ENCODE assay signal across 8 cellular contexts in the genomic region with DNA sequence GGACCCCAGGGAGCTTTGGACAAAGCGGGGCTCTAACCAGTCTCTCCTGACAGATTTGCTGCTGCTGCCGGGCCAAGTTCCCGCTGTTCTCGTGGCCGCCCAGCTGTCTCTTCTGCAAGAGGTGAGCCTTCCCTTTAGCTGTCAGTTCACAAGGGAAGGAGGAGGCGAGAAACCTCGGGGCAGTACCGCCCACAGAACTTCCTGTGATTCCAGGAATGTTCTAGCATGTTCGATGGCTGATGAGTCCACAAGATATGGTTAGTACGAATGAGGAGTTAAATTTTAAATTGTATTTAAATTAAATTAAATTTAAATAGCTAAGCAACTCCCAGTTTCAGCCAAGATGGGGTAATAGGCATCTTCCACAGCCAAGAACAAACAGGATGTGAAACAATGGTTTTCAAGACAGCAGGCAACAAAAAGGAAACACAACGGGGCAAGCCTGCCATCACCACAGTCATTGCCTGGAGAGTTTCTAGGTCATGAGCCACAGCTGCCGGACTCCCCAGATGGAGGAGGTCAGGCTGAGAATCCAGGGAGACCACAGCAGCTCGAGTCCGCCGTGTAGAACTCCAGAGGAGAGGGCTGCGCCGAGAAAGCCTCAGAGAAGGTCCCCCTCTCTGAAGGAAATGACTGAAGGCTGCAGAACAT. TPM values are rescaled to one million over a fixed set of nuclear protein-coding genes. Genes with fewer than 3 reads are reported as not detected.
DNase-seq lines count a peak whose midpoint lies in the region; ATAC-seq and TF ChIP-seq lines count a peak whose summit lies in the region.

No MANE protein-coding gene starts in this region.

- peaks cover 6% of the 10 kb centered on the region for H3K9me3 Mint-ChIP-seq in T-helper 2 cell treated with Interferon-gamma antibody and Interleukin-4, amounts not matched to agents 5 μg/mL and 100 μg/mL, for 36 hours

- DNase-seq in GM13976 (ENCODE audit: low spot score): peak; percentile 73
- DNase-seq in T-helper 2 cell treated with Interferon-gamma antibody and Interleukin-4, amounts not matched to agents 5 μg/mL and 100 μg/mL, for 36 hours (ENCODE audit: low spot score): peak; percentile 62
- peak; percentile 77 for DNase-seq in epithelial cell of esophagus (ENCODE audit: low read depth)
- DNase-seq in retina: peak; percentile 8
- DNase-seq in HT-29 (ENCODE audit: low spot score): no peak
- DNase-seq in NCI-H524 (lab: John Stamatoyannopoulos, UW): no peak
- no peak for DNase-seq in SK-N-SH

- peak overlapping the region; percentile 84 for H3K27ac Mint-ChIP-seq in T-helper 2 cell treated with Interferon-gamma antibody and Interleukin-4, amounts not matched to agents 5 μg/mL and 100 μg/mL, for 36 hours

- H3K9me3 ChIP-seq in SK-N-SH: 0 out of 2 replicates have a peak, but pooled peaks cover 6% of the 10 kb centered on the region

- no peak overlapping the region for H3K4me2 ChIP-seq in SK-N-SH

- no peak overlapping the region for H3K27ac ChIP-seq in SK-N-SH (ENCODE audit: low read depth in 2 of 2, low read length in 1 of 2)

- H3K27me3 ChIP-seq in SK-N-SH (ENCODE audit: insufficient read depth): no peaks in the 10 kb centered on the region

- no peaks in the 10 kb centered on the region for H3K27me3 Mint-ChIP-seq in T-helper 2 cell treated with Interferon-gamma antibody and Interleukin-4, amounts not matched to agents 5 μg/mL and 100 μg/mL, for 36 hours (ENCODE audit: low read depth)

- H3F3A ChIP-seq in SK-N-SH (replicated peaks; ENCODE audit: insufficient read depth): no peaks in the 10 kb centered on the region

- 90% methylated on average over 15 of the region's 17 CpGs for WGBS in SK-N-SH (ENCODE audit: low lambda C conversion rate)

- H3K36me3 Mint-ChIP-seq in T-helper 2 cell treated with Interferon-gamma antibody and Interleukin-4, amounts not matched to agents 5 μg/mL and 100 μg/mL, for 36 hours (ENCODE audit: low read depth): peaks cover 5% of the 10 kb centered on the region

- POLR2A ChIA-PET in SK-N-SH (lab: Yijun Ruan, JAX): interaction anchor here (1.0 kb wide), 1 partner anchor 9 kb away, joined by 3 read pairs; the partner anchor contains the start of gene TCF25

- CTCF ChIA-PET in SK-N-SH (lab: Yijun Ruan, JAX): interaction anchor here (1.5 to 7.6 kb wide), 2 partner anchors 111 to 158 kb away, joined by 6 to 162 read pairs; no protein-coding TSS in a partner anchor

- peak; percentile 49 for ATAC-seq in HG02623 (IDR thresholded peaks at IDR 0.05; ENCODE audit: unreplicated experiment)

- no peaks in the 10 kb centered on the region for H4K20me1 ChIP-seq in SK-N-SH (ENCODE audit: insufficient read depth)

- H3K4me1 ChIP-seq in SK-N-SH (ENCODE audit: control insufficient read depth in 1 of 2, insufficient read depth in 2 of 2, low read depth in 1 of 2, low read length in 1 of 2): no peaks in the 10 kb centered on the region

- no peak overlapping the region for H2AFZ ChIP-seq in SK-N-SH (ENCODE audit: low read depth)

- H3K4me3 Mint-ChIP-seq in T-helper 2 cell treated with Interferon-gamma antibody and Interleukin-4, amounts not matched to agents 5 μg/mL and 100 μg/mL, for 36 hours: peak overlapping the region; percentile 84

- H3K9me2 ChIP-seq in SK-N-SH: no peaks in the 10 kb centered on the region

- TF ChIP-seq EP300 in SK-N-SH (IDR thresholded peaks at IDR 0.05; ENCODE audit: borderline replicate concordance in 1 of 2, low read depth in 1 of 2, low read length in 1 of 2): no peak

- TF ChIP-seq RAD21 in SK-N-SH (IDR thresholded peaks at IDR 0.05; ENCODE audit: low read length): no peak

- TF ChIP-seq CTCF in GM13976 (IDR thresholded peaks at IDR 0.05; ENCODE audit: borderline replicate concordance, control extremely low read depth, extremely low read depth, insufficient read depth, missing control alignments) (no peak), epithelial cell of esophagus (IDR thresholded peaks at IDR 0.05; ENCODE audit: insufficient read depth, low read depth, low read length, missing control alignments) (no peak), SK-N-SH (IDR thresholded peaks at IDR 0.05) (no peak)

- peaks cover 32% of the 10 kb centered on the region for H3K4me1 Mint-ChIP-seq in T-helper 2 cell treated with Interferon-gamma antibody and Interleukin-4, amounts not matched to agents 5 μg/mL and 100 μg/mL, for 36 hours (ENCODE audit: low read depth)

- H3K4me3 ChIP-seq in epithelial cell of esophagus (ENCODE audit: low read length): no peak overlapping the region
- no peak overlapping the region for H3K4me3 ChIP-seq in SK-N-SH (ENCODE audit: low read depth in 2 of 2, low read length in 1 of 2)

- H3K36me3 ChIP-seq in SK-N-SH (replicated peaks in 1 of 2; ENCODE audit: control insufficient read depth in 1 of 2, insufficient read depth in 2 of 2, low read length in 1 of 2): peaks cover 13 to 20% of the 10 kb centered on the region in 2 experiments

- H3K79me2 ChIP-seq in SK-N-SH (ENCODE audit: insufficient read depth): no peaks in the 10 kb centered on the region

- H3K9ac ChIP-seq in SK-N-SH: no peak overlapping the region

- in situ Hi-C loops in GM13976 (cut with MboI; ENCODE audit: low sequenced_read_pairs, unreplicated experiment): no loop called here

TF ChIP-seq in SK-N-SH, 30 proteins besides CTCF, POLR2A, EP300 and RAD21:
- TF ChIP-seq FOXM1 (IDR thresholded peaks at IDR 0.05; ENCODE audit: low read depth) (no peak), RFX5 (IDR thresholded peaks at IDR 0.05; ENCODE audit: low read length) (no peak), POLR2AphosphoS5 (IDR thresholded peaks at IDR 0.05; ENCODE audit: low read depth, low read length) (no peak), TEAD4 (IDR thresholded peaks at IDR 0.05; ENCODE audit: borderline replicate concordance, insufficient read depth) (no peak), MEF2A (IDR thresholded peaks at IDR 0.05; ENCODE audit: borderline replicate concordance, low read depth) (no peak), NFIC (IDR thresholded peaks at IDR 0.05; ENCODE audit: borderline replicate concordance) (no peak), RXRA (IDR thresholded peaks at IDR 0.05; ENCODE audit: borderline replicate concordance, low read depth) (no peak), YY1 (IDR thresholded peaks at IDR 0.05; ENCODE audit: low read depth) (no peak), SIN3A (IDR thresholded peaks at IDR 0.05; ENCODE audit: borderline replicate concordance, low read depth, low read length) (no peak), SMC3 (IDR thresholded peaks at IDR 0.05; ENCODE audit: low read depth, low read length) (no peak)
- TF ChIP-seq, protein P1, sequence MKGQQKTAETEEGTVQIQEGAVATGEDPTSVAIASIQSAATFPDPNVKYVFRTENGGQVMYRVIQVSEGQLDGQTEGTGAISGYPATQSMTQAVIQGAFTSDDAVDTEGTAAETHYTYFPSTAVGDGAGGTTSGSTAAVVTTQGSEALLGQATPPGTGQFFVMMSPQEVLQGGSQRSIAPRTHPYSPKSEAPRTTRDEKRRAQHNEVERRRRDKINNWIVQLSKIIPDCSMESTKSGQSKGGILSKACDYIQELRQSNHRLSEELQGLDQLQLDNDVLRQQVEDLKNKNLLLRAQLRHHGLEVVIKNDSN (IDR thresholded peaks at IDR 0.05; ENCODE audit: borderline replicate concordance, low read depth): no peak
- TF ChIP-seq, protein P2, sequence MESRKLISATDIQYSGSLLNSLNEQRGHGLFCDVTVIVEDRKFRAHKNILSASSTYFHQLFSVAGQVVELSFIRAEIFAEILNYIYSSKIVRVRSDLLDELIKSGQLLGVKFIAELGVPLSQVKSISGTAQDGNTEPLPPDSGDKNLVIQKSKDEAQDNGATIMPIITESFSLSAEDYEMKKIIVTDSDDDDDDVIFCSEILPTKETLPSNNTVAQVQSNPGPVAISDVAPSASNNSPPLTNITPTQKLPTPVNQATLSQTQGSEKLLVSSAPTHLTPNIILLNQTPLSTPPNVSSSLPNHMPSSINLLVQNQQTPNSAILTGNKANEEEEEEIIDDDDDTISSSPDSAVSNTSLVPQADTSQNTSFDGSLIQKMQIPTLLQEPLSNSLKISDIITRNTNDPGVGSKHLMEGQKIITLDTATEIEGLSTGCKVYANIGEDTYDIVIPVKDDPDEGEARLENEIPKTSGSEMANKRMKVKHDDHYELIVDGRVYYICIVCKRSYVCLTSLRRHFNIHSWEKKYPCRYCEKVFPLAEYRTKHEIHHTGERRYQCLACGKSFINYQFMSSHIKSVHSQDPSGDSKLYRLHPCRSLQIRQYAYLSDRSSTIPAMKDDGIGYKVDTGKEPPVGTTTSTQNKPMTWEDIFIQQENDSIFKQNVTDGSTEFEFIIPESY (IDR thresholded peaks at IDR 0.05; ENCODE audit: borderline replicate concordance, low read depth): no peak
TF ChIP-seq in SK-N-SH: peak in this region for 0.

RNA-seq across cellular contexts. Expression of gene TCF25, which starts 9.5 kb away (rescaled TPM):
- total RNA-seq in HT-29 (2014; rRNA removed; shearing (Covaris generic)): 136 and 161 TPM in 2 replicates
- polyA plus RNA-seq in SK-N-SH (2012; rRNA removed): 162 and 208 TPM in 2 replicates
- 85.4 and 106 TPM in 2 replicates for polyA plus RNA-seq in SK-N-SH (2012; cell fraction: cytosol; rRNA removed)
- 673 and 1,102 TPM in 2 replicates for polyA plus RNA-seq in SK-N-SH (2012; cell fraction: nucleus; rRNA removed)

RNA-seq across cellular contexts. Expression of gene SPIRE2, which starts 35.6 kb away (rescaled TPM):
- total RNA-seq in HT-29 (2014; rRNA removed; shearing (Covaris generic)): 25.2 and 30.4 TPM in 2 replicates
- polyA plus RNA-seq in SK-N-SH (2012; rRNA removed): 15.3 and 16.2 TPM in 2 replicates
- 5.8 and 8.0 TPM in 2 replicates for polyA plus RNA-seq in SK-N-SH (2012; cell fraction: cytosol; rRNA removed)
- polyA plus RNA-seq in SK-N-SH (2012; cell fraction: nucleus; rRNA removed): 71.3 and 82.5 TPM in 2 replicates

RNA-seq across cellular contexts. Expression of gene FANCA, which starts 47.4 kb away (rescaled TPM):
- total RNA-seq in HT-29 (2014; rRNA removed; shearing (Covaris generic)): 92.6 and 100 TPM in 2 replicates
- polyA plus RNA-seq in SK-N-SH (2012; rRNA removed): 21.5 and 23.9 TPM in 2 replicates
- polyA plus RNA-seq in SK-N-SH (2012; cell fraction: cytosol; rRNA removed): 7.0 and 11.3 TPM in 2 replicates
- 95.8 and 96.9 TPM in 2 replicates for polyA plus RNA-seq in SK-N-SH (2012; cell fraction: nucleus; rRNA removed)

RNA-seq across cellular contexts. Expression of gene MC1R, which starts 54.8 kb away (rescaled TPM):
- 5.2 and 5.3 TPM in 2 replicates for total RNA-seq in HT-29 (2014; rRNA removed; shearing (Covaris generic))
- 11.1 and 12.7 TPM in 2 replicates for polyA plus RNA-seq in SK-N-SH (2012; rRNA removed)
- polyA plus RNA-seq in SK-N-SH (2012; cell fraction: cytosol; rRNA removed): 2.7 and 4.6 TPM in 2 replicates
- polyA plus RNA-seq in SK-N-SH (2012; cell fraction: nucleus; rRNA removed): 35.2 and 44.1 TPM in 2 replicates

RNA-seq across cellular contexts. Expression of gene TUBB3, which starts 59.3 kb away (rescaled TPM):
- total RNA-seq in HT-29 (2014; rRNA removed; shearing (Covaris generic)): 8.7 and 8.8 TPM in 2 replicates
- polyA plus RNA-seq in SK-N-SH (2012; rRNA removed): 375 and 428 TPM in 2 replicates
- polyA plus RNA-seq in SK-N-SH (2012; cell fraction: cytosol; rRNA removed): 199 and 310 TPM in 2 replicates
- polyA plus RNA-seq in SK-N-SH (2012; cell fraction: nucleus; rRNA removed): 384 TPM in 2 replicates

Comparison
In these comparisons a context has a peak if more than half of its experiments do, and no peak if none do; other contexts are left out.
1. DNase-seq: peak in GM13976 (single experiment), T-helper 2 cell treated with Interferon-gamma antibody and Interleukin-4, amounts not matched to agents 5 μg/mL and 100 μg/mL, for 36 hours (single experiment), epithelial cell of esophagus (single experiment) and retina (single experiment); none in HT-29 (single experiment), NCI-H524 (0 of 2) and SK-N-SH (single experiment).